Comparison of ENCODE assay signal across 28 cellular contexts in genomic region chr3:173930251-173930650, GRCh38.
"Had no signal": no experiment of that assay in that cellular context is flagged by ENCODE, and none has a peak within 500 bp of the region (broad histone marks: within the 10 kb centered on the region; RNA-seq: fewer than 3 reads in every experiment).

No MANE protein-coding gene starts in this region.

- H3K9ac ChIP-seq: neural progenitor cell had no signal

- H3K4me3 ChIP-seq: left lung, lower lobe of right lung, neural progenitor cell, ovary, prostate gland, skin epidermis, stomach, testis, thyroid gland, transverse colon, upper lobe of right lung had no signal

- DNase-seq: hypothalamus; immature natural killer cell; kidney; left colon; left lung; lower lobe of right lung; mammary epithelial cell; mesenchymal stem cell; natural killer cell; nephron progenitor cell; ovary; retina; right cardiac atrium; stimulated activated CD4-positive, alpha-beta T cell treated with anti-CD3 and anti-CD28 coated beads, Interleukin-12 subunit alpha, Interleukin-12 subunit beta, amount 100 ng/mL, for 4 hours; stimulated activated CD4-positive, alpha-beta T cell treated with anti-CD3 and anti-CD28 coated beads, Interleukin-15, amount 100 ng/mL, for 24 hours; stimulated activated CD4-positive, alpha-beta T cell treated with anti-CD3 and anti-CD28 coated beads, Interleukin-2, amount 100 ng/mL, for 24 hours; stimulated activated CD4-positive, alpha-beta T cell treated with anti-CD3 and anti-CD28 coated beads, Interleukin-4, amount 100 ng/mL, for 1 hour; stimulated activated naive B cell treated with anti-CD40 and anti-IgM and Interleukin-4, amounts not matched to agents 10 μg/mL and 1 μg/mL and 100 μg/mL, for 72 hours; stimulated activated naive CD8-positive, alpha-beta T cell treated with anti-CD3 and anti-CD28 coated beads, Interleukin-15, Interleukin-2, amounts not matched to agents 100 U/mL and 50 U/mL, for 24 hours; stomach; testis; thyroid gland; transverse colon; upper lobe of right lung had no signal

- H3K36me3 ChIP-seq: left lung, lower lobe of right lung, neural progenitor cell, ovary, prostate gland, stomach, thyroid gland, transverse colon, upper lobe of right lung had no signal

- H3K27me3 ChIP-seq: left lung, neural progenitor cell, ovary, stomach, testis, thyroid gland, transverse colon, upper lobe of right lung had no signal

- H3K4me1 Mint-ChIP-seq: immature natural killer cell; natural killer cell; stimulated activated naive B cell treated with anti-CD40 and anti-IgM and Interleukin-4, amounts not matched to agents 10 μg/mL and 1 μg/mL and 100 μg/mL, for 72 hours had no signal

- H2AFZ ChIP-seq: neural progenitor cell had no signal

- H3K4me3 Mint-ChIP-seq: immature natural killer cell; natural killer cell; nephron progenitor cell; neural progenitor cell; stimulated activated naive B cell treated with anti-CD40 and anti-IgM and Interleukin-4, amounts not matched to agents 10 μg/mL and 1 μg/mL and 100 μg/mL, for 72 hours had no signal

- H3K27me3 Mint-ChIP-seq: stimulated activated naive B cell treated with anti-CD40 and anti-IgM and Interleukin-4, amounts not matched to agents 10 μg/mL and 1 μg/mL and 100 μg/mL, for 72 hours had no signal

- ATAC-seq: left colon; left lung; lower lobe of right lung; natural killer cell; right cardiac atrium; sciatic nerve; stimulated activated naive B cell treated with anti-CD40 and anti-IgM and Interleukin-4, amounts not matched to agents 10 μg/mL and 1 μg/mL and 100 μg/mL, for 72 hours; stimulated activated naive CD8-positive, alpha-beta T cell treated with anti-CD3 and anti-CD28 coated beads, Interleukin-15, Interleukin-2, amounts not matched to agents 100 U/mL and 50 U/mL, for 24 hours; upper lobe of right lung had no signal

- H3K9me3 Mint-ChIP-seq: nephron progenitor cell, neural progenitor cell had no signal

- H3K9me3 ChIP-seq: left lung, lower lobe of right lung, ovary, prostate gland, stomach, testis, thyroid gland, transverse colon, upper lobe of right lung had no signal

- H3K36me3 Mint-ChIP-seq: immature natural killer cell; natural killer cell; neural progenitor cell; stimulated activated naive B cell treated with anti-CD40 and anti-IgM and Interleukin-4, amounts not matched to agents 10 μg/mL and 1 μg/mL and 100 μg/mL, for 72 hours had no signal

- H3K27ac ChIP-seq: left lung, lower lobe of right lung, neural progenitor cell, ovary, prostate gland, skin epidermis, stomach, testis, thyroid gland, transverse colon, upper lobe of right lung had no signal

- H3K4me1 ChIP-seq: left lung, lower lobe of right lung, prostate gland, stomach, testis, thyroid gland, transverse colon, upper lobe of right lung had no signal

- H3K27ac Mint-ChIP-seq: immature natural killer cell; natural killer cell; nephron progenitor cell; neural progenitor cell; stimulated activated naive B cell treated with anti-CD40 and anti-IgM and Interleukin-4, amounts not matched to agents 10 μg/mL and 1 μg/mL and 100 μg/mL, for 72 hours had no signal
